Comparison of ENCODE assay signal across 27 cellular contexts in the genomic region with DNA sequence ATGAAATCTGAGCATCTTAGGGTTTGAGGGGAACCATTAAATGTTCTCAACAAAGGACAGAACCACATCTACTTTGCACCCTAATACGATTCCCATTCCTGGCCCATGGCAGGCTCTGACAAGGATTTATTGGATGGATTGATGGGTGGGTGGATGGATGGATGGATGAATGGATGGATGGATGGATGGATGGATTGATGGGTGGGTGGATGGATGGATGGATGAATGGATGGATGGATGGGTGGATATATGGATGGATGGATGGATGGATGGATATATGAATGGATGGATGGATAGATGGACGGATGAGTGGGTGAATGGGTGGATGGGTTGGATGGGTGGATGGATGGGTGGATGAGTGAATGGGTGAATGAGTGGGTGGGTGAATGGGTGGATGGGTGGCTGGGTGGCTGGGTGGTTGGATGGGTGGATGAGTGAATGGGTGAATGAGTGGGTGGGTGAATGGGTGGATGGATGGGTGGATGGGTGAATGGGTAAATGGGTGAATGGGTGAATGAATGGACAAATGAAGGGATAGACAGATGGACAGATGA. TPM values are rescaled to one million over a fixed set of nuclear protein-coding genes. Genes with fewer than 3 reads are reported as not detected.
"Had no signal": no experiment of that assay in that cellular context is flagged by ENCODE, and none has a peak within 500 bp of the region (broad histone marks: within the 10 kb centered on the region; RNA-seq: fewer than 3 reads in every experiment).

No MANE protein-coding gene starts in this region.

- H3K9me3 Mint-ChIP-seq: dendritic cell treated with granulocyte-macrophage colony-stimulating factor and Interleukin-4, amounts not matched to agents 40 ng/mL and 50 ng/mL, for 4 days had no signal

- H3K27ac ChIP-seq: adrenal gland, breast epithelium, neural progenitor cell, upper lobe of left lung had no signal

- H3K9ac ChIP-seq: neural progenitor cell had no signal

- H3K27ac Mint-ChIP-seq: activated CD8-positive, alpha-beta memory T cell treated with anti-CD3 and anti-CD28 coated beads, Interleukin-2, amount 10 ng/mL, durations not matched to agents 7 days and 5 days; dendritic cell treated with granulocyte-macrophage colony-stimulating factor and Interleukin-4, amounts not matched to agents 40 ng/mL and 50 ng/mL, for 4 days; T-helper 1 cell treated with Interleukin-12 subunit alpha and Interleukin-12 subunit beta and Interleukin-4 antibody, amounts not matched to agents 30 μg/mL and 1 μg/mL, for 36 hours; WTC11 had no signal

- H3K4me3 ChIP-seq: adrenal gland, breast epithelium, heart left ventricle, neural progenitor cell, sigmoid colon, thoracic aorta, upper lobe of left lung had no signal

- H3K4me2 ChIP-seq: neural progenitor cell had no signal

- H2AFZ ChIP-seq: neural progenitor cell had no signal

- FAIRE-seq: endometrium had no signal

- ATAC-seq: activated CD8-positive, alpha-beta memory T cell treated with anti-CD3 and anti-CD28 coated beads, Interleukin-2, amount 10 ng/mL, durations not matched to agents 7 days and 5 days; activated CD8-positive, alpha-beta T cell treated with anti-CD3 and anti-CD28 coated beads for 36 hours; heart left ventricle; left cardiac atrium; WTC11 had no signal

- DNase-seq: activated CD4-positive, alpha-beta T cell treated with anti-CD3 and anti-CD28 coated beads for 4 hours; activated CD8-positive, alpha-beta memory T cell treated with anti-CD3 and anti-CD28 coated beads, Interleukin-2, amount 10 ng/mL, durations not matched to agents 7 days and 5 days; activated CD8-positive, alpha-beta T cell treated with anti-CD3 and anti-CD28 coated beads for 36 hours; activated naive CD4-positive, alpha-beta T cell; activated T-cell treated with anti-CD3 and anti-CD28 coated beads, Interleukin-2, amount 50 U/mL, for 1 hour; adrenal gland; effector CD4-positive, alpha-beta T cell; heart left ventricle; left cardiac atrium; mesendoderm; naive B cell; retina; sigmoid colon; stimulated activated CD4-positive, alpha-beta T cell treated with anti-CD3 and anti-CD28 coated beads, Interleukin-2, amount 100 ng/mL, for 48 hours; stimulated activated CD8-positive, alpha-beta memory T cell treated with anti-CD3 and anti-CD28 coated beads, Interleukin-4, amount 100 ng/mL, for 48 hours; stimulated activated naive CD4-positive, alpha-beta T cell treated with Interleukin-2 at 50 U/mL for 16 hours; T1000; upper lobe of left lung had no signal

- H3K27me3 ChIP-seq: adrenal gland, breast epithelium, neural progenitor cell, sigmoid colon, upper lobe of left lung had no signal

- H3K36me3 ChIP-seq: adrenal gland, breast epithelium, heart left ventricle, neural progenitor cell, sigmoid colon, thoracic aorta, upper lobe of left lung had no signal

- H3K4me1 Mint-ChIP-seq: naive B cell, neural progenitor cell had no signal

- H3K9me3 ChIP-seq: adrenal gland, breast epithelium, heart left ventricle, sigmoid colon, thoracic aorta, upper lobe of left lung had no signal

- H3K4me1 ChIP-seq: adrenal gland, breast epithelium, neural progenitor cell, upper lobe of left lung had no signal

- H3K4me3 Mint-ChIP-seq: activated CD8-positive, alpha-beta memory T cell treated with anti-CD3 and anti-CD28 coated beads, Interleukin-2, amount 10 ng/mL, durations not matched to agents 7 days and 5 days; activated CD8-positive, alpha-beta T cell treated with anti-CD3 and anti-CD28 coated beads for 36 hours; activated naive CD8-positive, alpha-beta T cell; dendritic cell treated with granulocyte-macrophage colony-stimulating factor and Interleukin-4, amounts not matched to agents 40 ng/mL and 50 ng/mL, for 4 days; naive B cell; neural progenitor cell; T-helper 1 cell treated with Interleukin-12 subunit alpha and Interleukin-12 subunit beta and Interleukin-4 antibody, amounts not matched to agents 30 μg/mL and 1 μg/mL, for 36 hours; WTC11 had no signal

- H3K36me3 Mint-ChIP-seq: activated CD8-positive, alpha-beta memory T cell treated with anti-CD3 and anti-CD28 coated beads, Interleukin-2, amount 10 ng/mL, durations not matched to agents 7 days and 5 days; naive B cell; neural progenitor cell; WTC11 had no signal

RNA-seq across cellular contexts. Expression of a gene that starts 29.6 kb away (rescaled TPM):
- total RNA-seq: activated CD8-positive, alpha-beta memory T cell treated with anti-CD3 and anti-CD28 coated beads, Interleukin-2, amount 10 ng/mL, durations not matched to agents 7 days and 5 days; activated CD8-positive, alpha-beta T cell treated with anti-CD3 and anti-CD28 coated beads for 36 hours; activated T-helper 2 cell treated with anti-CD3 and anti-CD28 coated beads, Interferon-gamma antibody, Interleukin-2, Interleukin-4, amounts not matched to agents 10 μg/mL and 5 μg/mL and 100 μg/mL, durations not matched to agents 14 hours and 24 hours and 36 hours had no signal
